8 cellular contexts compared by ENCODE assay signal in genomic region chr22:46578824-46579561, GRCh38. TPM values are rescaled to one million over a fixed set of nuclear protein-coding genes. Genes with fewer than 3 reads are reported as not detected.
DNase-seq lines count a peak whose midpoint lies in the region; ATAC-seq and TF ChIP-seq lines count a peak whose summit lies in the region.

No MANE protein-coding gene starts in this region.

- H3K27ac ChIP-seq in caudate nucleus (ENCODE audit: low read depth, low read length) (peak overlapping the region; percentile 78), lung (ENCODE audit: low read depth in 1 of 2, low read length in 1 of 2) (peak overlapping the region; percentile 73 to 75)

- H3K36me3 Mint-ChIP-seq in type B pancreatic cell: peaks cover 1% of the 10 kb centered on the region

- H3K27ac Mint-ChIP-seq in type B pancreatic cell: peak overlapping the region; percentile 78

- H3K36me3 ChIP-seq in lung (ENCODE audit: control insufficient read depth in 2 of 2, insufficient read depth in 2 of 2, low read length in 2 of 2): no peaks in the 10 kb centered on the region

- H3K9me3 ChIP-seq in lung (ENCODE audit: control insufficient read depth in 2 of 2, insufficient read depth in 1 of 2, low read length in 1 of 2): no peaks in the 10 kb centered on the region

- H3K4me3 ChIP-seq in lung: no peak overlapping the region

- H3K27me3 ChIP-seq in lung (ENCODE audit: control insufficient read depth, insufficient read depth): no peaks in the 10 kb centered on the region

- peak overlapping the region; percentile 90 for H3K4me3 Mint-ChIP-seq in type B pancreatic cell

- TF ChIP-seq CTCF in lung (IDR thresholded peaks at IDR 0.05; ENCODE audit: control extremely low read depth, extremely low read depth): no peak
- no peak for TF ChIP-seq CTCF in type B pancreatic cell (conservative IDR thresholded peaks at IDR 0.05)

- peak; percentile 14 for DNase-seq in activated CD8-positive, alpha-beta memory T cell treated with anti-CD3 and anti-CD28 coated beads, Interleukin-2, amount 50 U/mL, for 4 hours
- no peak for DNase-seq in activated CD8-positive, alpha-beta memory T cell treated with anti-CD3 and anti-CD28 coated beads for 24 hours
- no peak for DNase-seq in caudate nucleus (lab: John Stamatoyannopoulos, UW)
- no peak for DNase-seq in lung (ENCODE audit: low spot score)
- no peak for DNase-seq in type B pancreatic cell (ENCODE audit: extremely low spot score, unreplicated experiment)
- DNase-seq in GF-D8 (lab: John Stamatoyannopoulos, UW): no peak
- DNase-seq in NCI-H82 (lab: John Stamatoyannopoulos, UW): no peak

- no peaks in the 10 kb centered on the region for H3K9me3 Mint-ChIP-seq in type B pancreatic cell

- peaks cover 5% of the 10 kb centered on the region for H3K27me3 Mint-ChIP-seq in type B pancreatic cell

- peaks cover 16 to 42% of the 10 kb centered on the region in 2 donors for H3K4me1 ChIP-seq in lung (ENCODE audit: control insufficient read depth in 2 of 2, insufficient read depth in 2 of 2, low read length in 2 of 2)

- WGBS in lung, 2 donors: 44 to 64% methylated on average over 15 of the region's 15 CpGs

- ATAC-seq in lung (ENCODE audit: insufficient read depth, low FRiP score) (no peak), GM21447 (IDR thresholded peaks at IDR 0.05; ENCODE audit: unreplicated experiment) (no peak)

- H3K4me1 Mint-ChIP-seq in type B pancreatic cell (ENCODE audit: unreplicated experiment): peaks cover 46% of the 10 kb centered on the region

RNA-seq across cellular contexts. Expression of gene GRAMD4, which starts 41.2 kb away (rescaled TPM):
- total RNA-seq in lung (10 to 100 TPM; 18.0 to 67.7 TPM), type B pancreatic cell (ENCODE audit: low replicate concordance) (56.4 and 80.9 TPM in 2 replicates)
- 10 to 100 TPM; 16.3 to 24.4 TPM for polyA plus RNA-seq in lung

RNA-seq across cellular contexts. Expression of gene CELSR1, which starts 41.6 kb away (rescaled TPM):
- total RNA-seq in lung (10 to 100 TPM; 36.1 to 65.9 TPM), type B pancreatic cell (ENCODE audit: low replicate concordance) (27.8 and 67.1 TPM in 2 replicates)
- polyA plus RNA-seq in lung: 10 to 100 TPM; 14.0 to 29.3 TPM
